In the genomic region with DNA sequence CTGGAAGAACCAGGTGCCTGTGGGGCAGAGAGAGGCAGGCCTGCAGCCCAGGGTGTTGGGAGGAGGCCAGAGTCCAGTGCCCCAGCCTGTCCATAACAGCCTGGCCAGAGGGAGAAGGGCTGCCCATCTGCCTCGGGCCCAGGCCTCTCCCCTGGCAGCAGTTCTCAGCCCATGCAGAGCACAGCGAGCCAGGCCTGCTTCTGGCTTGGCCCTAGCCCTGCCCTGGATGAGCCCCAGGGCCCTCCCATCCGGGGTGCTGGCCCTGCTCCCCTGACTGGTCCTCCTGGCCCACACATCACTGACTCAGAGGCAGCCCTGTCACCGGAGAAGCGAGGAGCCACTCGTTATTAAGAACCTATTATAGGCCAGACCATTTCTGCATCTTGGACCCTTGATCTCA, we compare ENCODE assay signal across 13 cellular contexts. TPM values are rescaled to one million over a fixed set of nuclear protein-coding genes. Genes with fewer than 3 reads are reported as not detected.
A peak's percentile ranks its signal among the peaks of the same experiment; 100 is the strongest.
DNase-seq lines count a peak whose midpoint lies in the region; ATAC-seq and TF ChIP-seq lines count a peak whose summit lies in the region.
"Had no signal": no experiment of that assay in that cellular context is flagged by ENCODE, and none has a peak within 500 bp of the region (broad histone marks: within the 10 kb centered on the region; RNA-seq: fewer than 3 reads in every experiment).

No MANE protein-coding gene starts in this region.

- H3K9me3 ChIP-seq in gastrocnemius medialis (no peaks in the 10 kb centered on the region), T-helper 17 cell (ENCODE audit: control insufficient read depth, low read length, poor library complexity, severe bottlenecking) (no peaks in the 10 kb centered on the region)

- H3K4me3 ChIP-seq in gastrocnemius medialis: no peak overlapping the region

- H3K27ac Mint-ChIP-seq in MCF 10A (ENCODE audit: low read depth, unreplicated experiment) (no peak overlapping the region), glutamatergic neuron (ENCODE audit: unreplicated experiment) (peak overlapping the region; percentile 100), T-helper 17 cell (no peak overlapping the region)
- H3K27ac Mint-ChIP-seq: activated CD8-positive, alpha-beta T cell treated with anti-CD3 and anti-CD28 coated beads for 36 hours; activated naive CD4-positive, alpha-beta T cell treated with anti-CD3 and anti-CD28 coated beads, Interleukin-2, amount 10 ng/mL, durations not matched to agents 7 days and 5 days had no signal

- H3K4me3 Mint-ChIP-seq in MCF 10A (ENCODE audit: unreplicated experiment) (no peak overlapping the region), glutamatergic neuron (ENCODE audit: unreplicated experiment) (peak overlapping the region; percentile 30), T-helper 17 cell (no peak overlapping the region)
- H3K4me3 Mint-ChIP-seq: activated CD8-positive, alpha-beta T cell treated with anti-CD3 and anti-CD28 coated beads for 36 hours; activated naive CD4-positive, alpha-beta T cell treated with anti-CD3 and anti-CD28 coated beads, Interleukin-2, amount 10 ng/mL, durations not matched to agents 7 days and 5 days; effector memory CD8-positive, alpha-beta T cell; naive thymus-derived CD8-positive, alpha-beta T cell had no signal

- intact Hi-C loops in MCF 10A (cut with micrococcal nuclease): loop anchor here (1.0 to 10.0 kb wide), 4 partner anchors 36 to 248 kb away; a partner anchor contains a TSS
- intact Hi-C loops in gastrocnemius medialis (cut with DNase I; ENCODE audit: low total_unique reads): loop anchor here (1.0 to 5.0 kb wide), 4 partner anchors 35 to 255 kb away; a partner anchor contains a TSS

- H3K4me1 Mint-ChIP-seq in MCF 10A (ENCODE audit: insufficient read depth, unreplicated experiment): peaks cover 27% of the 10 kb centered on the region
- H3K4me1 Mint-ChIP-seq in glutamatergic neuron (ENCODE audit: low read depth, unreplicated experiment): peaks cover 24% of the 10 kb centered on the region
- peaks cover 5% of the 10 kb centered on the region for H3K4me1 Mint-ChIP-seq in T-helper 17 cell
- H3K4me1 Mint-ChIP-seq: activated naive CD4-positive, alpha-beta T cell treated with anti-CD3 and anti-CD28 coated beads, Interleukin-2, amount 10 ng/mL, durations not matched to agents 7 days and 5 days had no signal

- peak overlapping the region; percentile 81 to 90 (median 86) for H3K27ac ChIP-seq in gastrocnemius medialis
- H3K27ac ChIP-seq: C4-2B had no signal

- DNase-seq in GM03348 (ENCODE audit: low spot score) (peak; percentile 96), MCF 10A (ENCODE audit: unreplicated experiment) (peak; percentile 35), glutamatergic neuron (no peak), gastrocnemius medialis (peak; percentile 45 to 83), T-helper 17 cell (no peak), NCI-H82 (lab: John Stamatoyannopoulos, UW) (no peak)

- POLR2A ChIA-PET in MCF 10A (lab: Yijun Ruan, JAX): interaction anchor here (1.0 to 1.9 kb wide), 3 partner anchors 35 to 52 kb away, joined by 3 to 7 read pairs (median 3); no protein-coding TSS in a partner anchor

- H3K36me3 Mint-ChIP-seq in MCF 10A (ENCODE audit: insufficient read depth, unreplicated experiment): no peaks in the 10 kb centered on the region
- no peaks in the 10 kb centered on the region for H3K36me3 Mint-ChIP-seq in glutamatergic neuron (ENCODE audit: unreplicated experiment)
- H3K36me3 Mint-ChIP-seq in T-helper 17 cell (ENCODE audit: low read depth): no peaks in the 10 kb centered on the region
- H3K36me3 Mint-ChIP-seq: activated naive CD4-positive, alpha-beta T cell treated with anti-CD3 and anti-CD28 coated beads, Interleukin-2, amount 10 ng/mL, durations not matched to agents 7 days and 5 days; naive thymus-derived CD8-positive, alpha-beta T cell had no signal

- in situ Hi-C loops in gastrocnemius medialis (cut with MboI; ENCODE audit: low sequenced_read_pairs in 4 of 4): loop anchor here (5.0 to 10.0 kb wide), 3 partner anchors 50 to 58 kb away; a partner anchor contains a TSS

- H3K27me3 Mint-ChIP-seq in MCF 10A (ENCODE audit: insufficient read depth, unreplicated experiment): no peaks in the 10 kb centered on the region
- peaks cover 10% of the 10 kb centered on the region for H3K27me3 Mint-ChIP-seq in glutamatergic neuron (ENCODE audit: unreplicated experiment)
- H3K27me3 Mint-ChIP-seq in T-helper 17 cell: no peaks in the 10 kb centered on the region
- H3K27me3 Mint-ChIP-seq: activated CD8-positive, alpha-beta T cell treated with anti-CD3 and anti-CD28 coated beads for 36 hours; effector memory CD8-positive, alpha-beta T cell; naive thymus-derived CD8-positive, alpha-beta T cell had no signal

- CTCF ChIA-PET in MCF 10A (lab: Yijun Ruan, JAX): interaction anchor here (0.6 to 3.3 kb wide), 37 partner anchors 9 to 410 kb away, joined by 3 to 61 read pairs (median 6); a partner anchor contains a TSS

- H3K27me3 ChIP-seq in gastrocnemius medialis: no peaks in the 10 kb centered on the region

- no peak for TF ChIP-seq POLR2A in gastrocnemius medialis (IDR thresholded peaks at IDR 0.05)

- no peaks in the 10 kb centered on the region for H3K9me3 Mint-ChIP-seq in MCF 10A (ENCODE audit: unreplicated experiment)
- peaks cover 10% of the 10 kb centered on the region for H3K9me3 Mint-ChIP-seq in glutamatergic neuron (ENCODE audit: unreplicated experiment)
- H3K9me3 Mint-ChIP-seq: activated CD8-positive, alpha-beta T cell treated with anti-CD3 and anti-CD28 coated beads for 36 hours; activated naive CD4-positive, alpha-beta T cell treated with anti-CD3 and anti-CD28 coated beads, Interleukin-2, amount 10 ng/mL, durations not matched to agents 7 days and 5 days; effector memory CD8-positive, alpha-beta T cell; naive thymus-derived CD8-positive, alpha-beta T cell had no signal

- ATAC-seq in gastrocnemius medialis (peak; percentile 61 to 70), HG02884 (IDR thresholded peaks at IDR 0.05; ENCODE audit: unreplicated experiment) (no peak), T-helper 17 cell (no peak), HG03108 (IDR thresholded peaks at IDR 0.05; ENCODE audit: unreplicated experiment) (no peak)

- peaks cover 0 to 5% of the 10 kb centered on the region in 2 donors for H3K36me3 ChIP-seq in gastrocnemius medialis

- TF ChIP-seq CTCF in MCF 10A (IDR thresholded peaks at IDR 0.05; ENCODE audit: unreplicated experiment) (no peak), glutamatergic neuron (IDR thresholded peaks at IDR 0.05; ENCODE audit: partially characterized antibody, unreplicated experiment) (no peak), gastrocnemius medialis (IDR thresholded peaks at IDR 0.05 in 4 of 5, conservative IDR thresholded peaks at IDR 0.05 in 1 of 5) (no peak)

- peaks cover 12 to 16% of the 10 kb centered on the region in 2 donors for H3K4me1 ChIP-seq in gastrocnemius medialis

- BruUV-seq in MCF 10A (replicated peaks; lab: Mats Ljungman, UMichigan): no TSS peak

RNA-seq across cellular contexts. Expression of a gene that starts 19.7 kb away (rescaled TPM):
- 0.16 TPM in 1 of 2 replicates, not detected in the other for total RNA-seq in MCF 10A (2022)
- total RNA-seq in glutamatergic neuron (ENCODE audit: unreplicated experiment): 0.29 TPM
- total RNA-seq in gastrocnemius medialis: under 1 TPM in 1 of 4 donors, not detected in 3; 0.07 TPM
- total RNA-seq in T-helper 17 cell: 1 to 10 TPM in 1 of 2 donors, under 1 TPM in 1; 0.47 to 1.5 TPM

RNA-seq across cellular contexts. Expression of a gene that starts 52.5 kb away (rescaled TPM):
- total RNA-seq in MCF 10A (2022): 1.0 and 1.5 TPM in 2 replicates
- total RNA-seq in glutamatergic neuron (ENCODE audit: unreplicated experiment): 9.6 TPM
- total RNA-seq in gastrocnemius medialis: 1 to 10 TPM in 3 of 4 donors, under 1 TPM in 1; 0.58 to 5.5 (median 2.9) TPM
- total RNA-seq in T-helper 17 cell: 1 to 10 TPM; 1.3 to 2.1 TPM

RNA-seq across cellular contexts. Expression of a gene that starts 59.7 kb away (rescaled TPM):
- 184 and 300 TPM in 2 replicates for total RNA-seq in MCF 10A (2022)
- 82.7 TPM for total RNA-seq in glutamatergic neuron (ENCODE audit: unreplicated experiment)
- 10 to 100 TPM; 36.5 to 51.8 (median 47.2) TPM for total RNA-seq in gastrocnemius medialis
- total RNA-seq in T-helper 17 cell: 10 to 100 TPM; 68.4 to 77.6 TPM

Comparison
In these comparisons a context has a peak if more than half of its experiments do, and no peak if none do; other contexts are left out.
1. DNase-seq: peak in GM03348 (single experiment), MCF 10A (single experiment) and gastrocnemius medialis (2 of 2); none in glutamatergic neuron (single experiment), T-helper 17 cell (0 of 3) and NCI-H82 (single experiment).
2. ATAC-seq: peak in gastrocnemius medialis (2 of 2); none in HG02884 (single experiment), T-helper 17 cell (single experiment) and HG03108 (single experiment).